In the genomic region with DNA sequence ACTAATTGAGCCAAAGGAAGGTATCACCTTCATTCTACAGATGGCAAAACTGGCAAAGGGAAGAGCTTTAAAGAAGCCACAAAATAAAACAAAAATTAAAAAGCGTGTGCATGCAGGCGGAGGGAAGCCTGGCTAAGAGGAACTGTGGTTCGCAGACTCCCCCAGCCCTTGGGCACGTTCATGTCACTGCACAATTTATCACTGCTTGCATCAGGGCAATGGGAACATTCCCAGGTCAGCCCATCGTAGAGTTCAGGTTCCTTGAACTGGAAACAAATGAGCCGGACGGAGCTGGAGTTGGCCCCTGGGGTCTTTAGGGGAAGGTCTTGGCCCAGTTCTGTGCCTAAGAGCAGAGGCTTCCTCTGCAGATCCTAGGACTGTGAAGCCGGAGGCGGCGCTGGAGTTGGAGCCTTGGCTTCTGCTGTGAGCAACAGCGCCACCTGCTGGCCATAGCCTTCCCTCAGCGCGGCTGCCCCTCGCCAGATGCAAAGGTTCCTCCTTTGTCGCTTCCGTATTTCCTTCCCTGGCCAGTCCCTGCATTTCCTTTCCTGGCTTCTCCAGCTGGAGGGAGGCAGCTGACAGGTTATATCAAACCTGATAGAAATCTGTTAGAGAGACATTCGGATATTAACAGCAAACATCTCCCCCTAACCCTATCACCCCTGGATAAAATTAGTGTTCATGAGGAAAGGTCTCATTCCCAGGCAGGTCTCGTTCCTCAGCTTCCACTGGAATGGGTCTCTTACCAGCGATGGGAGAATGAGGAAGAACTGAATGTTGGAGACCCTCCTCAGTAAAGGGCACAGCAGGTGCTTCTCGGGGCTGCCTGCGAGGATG, we compare ENCODE assay signal across 8 cellular contexts.
DNase-seq lines count a peak whose midpoint lies in the region; ATAC-seq and TF ChIP-seq lines count a peak whose summit lies in the region.
"Not testable (repeated sequence)": the region's sequence is repeated elsewhere in the genome, so short reads cannot be mapped to it uniquely, and the experiment has no call there.

No MANE protein-coding gene starts in this region.

- H3K9me3 Mint-ChIP-seq in activated T-cell treated with anti-CD3 and anti-CD28 coated beads, Interleukin-2, amount 50 U/mL, for 24 hours; naive B cell: not testable (repeated sequence)

- H3K27me3 Mint-ChIP-seq in activated T-cell treated with anti-CD3 and anti-CD28 coated beads, Interleukin-2, amount 50 U/mL, for 24 hours; naive B cell: not testable (repeated sequence)

- intact Hi-C loops in esophagus muscularis mucosa (cut with DNase I), result loop anchor here (5.0 kb wide), 2 partner anchors 37 to 62 kb away; no protein-coding TSS in a partner anchor

- not testable (repeated sequence) for H3K9ac ChIP-seq in KMS-11

- H3K4me2 ChIP-seq in KMS-11, result not testable (repeated sequence)

- not testable (repeated sequence) for H3K36me3 Mint-ChIP-seq in activated T-cell treated with anti-CD3 and anti-CD28 coated beads, Interleukin-2, amount 50 U/mL, for 24 hours (ENCODE audit: low read depth); naive B cell

- peaks cover 11% of the 10 kb centered on the region for H3K4me1 ChIP-seq in KMS-11 (ENCODE audit: low read depth, poor library complexity, severe bottlenecking)
- peaks cover 9 to 38% (median 32%) of the 10 kb centered on the region in 4 donors for H3K4me1 ChIP-seq in esophagus muscularis mucosa

- TF ChIP-seq EP300 in esophagus muscularis mucosa (IDR thresholded peaks at IDR 0.05), result not testable (repeated sequence)

- H3K4me3 ChIP-seq in KMS-11 (IDR thresholded peaks at IDR 0.05; ENCODE audit: insufficient read depth, low read depth, low read length); esophagus muscularis mucosa: not testable (repeated sequence)

- H3K9me3 ChIP-seq in esophagus muscularis mucosa, result not testable (repeated sequence)

- 25% methylated on average over 18 of the region's 21 CpGs for WGBS in esophagus muscularis mucosa

- not testable (repeated sequence) for H3K36me3 ChIP-seq in KMS-11 (ENCODE audit: insufficient read depth); esophagus muscularis mucosa

- H3K27me3 ChIP-seq in KMS-11 (ENCODE audit: insufficient read depth, low read depth); esophagus muscularis mucosa: not testable (repeated sequence)

- not testable (repeated sequence) for H3K27ac Mint-ChIP-seq in activated T-cell treated with anti-CD3 and anti-CD28 coated beads, Interleukin-2, amount 50 U/mL, for 24 hours
- H3K27ac Mint-ChIP-seq in naive B cell, result peak overlapping the region in 1 of 6 donors; percentile 36

- H3K27ac ChIP-seq in KMS-11; esophagus muscularis mucosa (replicated peaks in 1 of 4): not testable (repeated sequence)

- peak; percentile 82 for ATAC-seq in GM21717 (IDR thresholded peaks at IDR 0.05; ENCODE audit: unreplicated experiment)
- peak; percentile 50 to 80 for ATAC-seq in naive B cell (ENCODE audit: low read depth in 2 of 2)

- H4K20me1 ChIP-seq in KMS-11 (ENCODE audit: insufficient read depth), result not testable (repeated sequence)

- not testable (repeated sequence) for H3K4me1 Mint-ChIP-seq in activated T-cell treated with anti-CD3 and anti-CD28 coated beads, Interleukin-2, amount 50 U/mL, for 24 hours (ENCODE audit: low read depth); naive B cell

- not testable (repeated sequence) for H2AFZ ChIP-seq in KMS-11 (ENCODE audit: low read depth)

- not testable (repeated sequence) for H3K4me3 Mint-ChIP-seq in activated T-cell treated with anti-CD3 and anti-CD28 coated beads, Interleukin-2, amount 50 U/mL, for 24 hours; naive B cell

- not testable (repeated sequence) for TF ChIP-seq POLR2A in esophagus muscularis mucosa (IDR thresholded peaks at IDR 0.05; ENCODE audit: low read depth)

- H3K79me2 ChIP-seq in KMS-11 (ENCODE audit: insufficient read depth, low read depth), result not testable (repeated sequence)

- TF ChIP-seq CTCF in KMS-11 (conservative IDR thresholded peaks at IDR 0.05; ENCODE audit: low read depth, low read length) (peak; percentile 78), esophagus muscularis mucosa (IDR thresholded peaks at IDR 0.05) (peak; percentile 75 to 90 (median 89))

- DNase-seq in DMS53 treated with DMSO at 0.1 percent for 48 hours (lab: John Stamatoyannopoulos, UW; ENCODE audit: unreplicated experiment) (peak; percentile 61), RPMI8226 (peak; percentile 71), esophagus muscularis mucosa (ENCODE audit: extremely low spot score) (peak; percentile 96), naive B cell (peak; percentile 38)
- DNase-seq in activated T-cell treated with anti-CD3 and anti-CD28 coated beads, Interleukin-2, amount 50 U/mL, for 24 hours, result peak; percentile 84
- DNase-seq in stimulated activated CD8-positive, alpha-beta memory T cell treated with anti-CD3 and anti-CD28 coated beads, Interleukin-4, amount 100 ng/mL, for 48 hours, result peak; percentile 92

Comparison
In these comparisons a context has a peak if more than half of its experiments do, and no peak if none do; other contexts are left out.
1. DNase-seq: peak in every context shown above with its lines; median percentile 96 in esophagus muscularis mucosa; 92 in stimulated activated CD8-positive, alpha-beta memory T cell treated with anti-CD3 and anti-CD28 coated beads, Interleukin-4, amount 100 ng/mL, for 48 hours; 84 in activated T-cell treated with anti-CD3 and anti-CD28 coated beads, Interleukin-2, amount 50 U/mL, for 24 hours; 71 in RPMI8226; 61 in DMS53 treated with DMSO at 0.1 percent for 48 hours; 38 in naive B cell.